8 cellular contexts compared by ENCODE assay signal in genomic region chr5:154937186-154937717, GRCh38. TPM values are rescaled to one million over a fixed set of nuclear protein-coding genes. Genes with fewer than 3 reads are reported as not detected.
DNase-seq lines count a peak whose midpoint lies in the region; ATAC-seq, FAIRE-seq and TF ChIP-seq lines count a peak whose summit lies in the region.

No MANE protein-coding gene starts in this region.

- H3K4me3 ChIP-seq in cardiac fibroblast (replicated peaks in 1 of 2; ENCODE audit: low read depth in 2 of 2, low read length in 2 of 2) = peak overlapping the region; percentile 90 to 94
- H3K4me3 ChIP-seq in muscle layer of colon (ENCODE audit: low read depth in 1 of 2, low read length in 2 of 2) = peak overlapping the region; percentile 86 to 91

- ATAC-seq in HG03565 (IDR thresholded peaks at IDR 0.05; ENCODE audit: unreplicated experiment) (no peak), GM18868 (IDR thresholded peaks at IDR 0.05; ENCODE audit: unreplicated experiment) (no peak)

- no peak for TF ChIP-seq EP300 in Ishikawa (IDR thresholded peaks at IDR 0.05; ENCODE audit: borderline replicate concordance)

- H3K4me1 ChIP-seq in muscle layer of colon (ENCODE audit: insufficient read depth, low read length) = peaks cover 24% of the 10 kb centered on the region

- no peaks in the 10 kb centered on the region for H3K36me3 ChIP-seq in muscle layer of colon (ENCODE audit: insufficient read depth, low read length)

- H3K27ac ChIP-seq in muscle layer of colon (ENCODE audit: low read depth, low read length) = peak overlapping the region; percentile 87

- H3K27me3 ChIP-seq in muscle layer of colon (ENCODE audit: control insufficient read depth in 1 of 2, insufficient read depth in 2 of 2, low read length in 2 of 2) = no peaks in the 10 kb centered on the region

- no peak for FAIRE-seq in frontal cortex (lab: Jason Lieb, UNC)

- no peak for TF ChIP-seq RAD21 in Ishikawa (IDR thresholded peaks at IDR 0.05; ENCODE audit: low read depth)

- DNase-seq in AG20443 (ENCODE audit: low spot score) = peak; percentile 10
- DNase-seq in cardiac fibroblast (ENCODE audit: low read depth in 2 of 2) = peak; percentile 3 to 18
- DNase-seq in frontal cortex (ENCODE audit: low spot score in 2 of 2) = no peak
- no peak for DNase-seq in Ammon's horn (ENCODE audit: low spot score)

- no peak for TF ChIP-seq CTCF in cardiac fibroblast (IDR thresholded peaks at IDR 0.05; ENCODE audit: low read depth, low read length)

- peak overlapping the region; percentile 27 for H3K9ac ChIP-seq in muscle layer of colon (ENCODE audit: low read length)

- no peaks in the 10 kb centered on the region for H3K9me3 ChIP-seq in muscle layer of colon (ENCODE audit: low read length)

TF ChIP-seq in Ishikawa, 13 proteins besides CTCF, POLR2A, EP300 and RAD21:
- no peak for TF ChIP-seq YY1 (IDR thresholded peaks at IDR 0.05; ENCODE audit: low read depth)
- TF ChIP-seq USF1 (IDR thresholded peaks at IDR 0.05) = 0 out of 2 replicates have a peak, but pooled peaks have one; percentile 35

RNA-seq across cellular contexts. Expression of gene GEMIN5, which starts 0.8 kb away (rescaled TPM):
- 18.8 TPM for total RNA-seq in frontal cortex

RNA-seq across cellular contexts. Expression of gene MRPL22, which starts 3.6 kb away (rescaled TPM):
- 28.1 TPM for total RNA-seq in frontal cortex

Comparison
In these comparisons a context has a peak if more than half of its experiments do, and no peak if none do; other contexts are left out.
1. DNase-seq: peak in AG20443 (single experiment) and cardiac fibroblast (2 of 2); none in frontal cortex (0 of 2) and Ammon's horn (single experiment).